ENCODE assay signal across 1 cellular context in genomic region chr18:50879302-50880107, GRCh38.
TF ChIP-seq lines count a peak whose summit lies in the region.

No MANE protein-coding gene starts in this region.

TF ChIP-seq in HepG2, 621 proteins besides CTCF, POLR2A, EP300 and RAD21 (continued from another document and continues in another):
- TF ChIP-seq, protein P1, sequence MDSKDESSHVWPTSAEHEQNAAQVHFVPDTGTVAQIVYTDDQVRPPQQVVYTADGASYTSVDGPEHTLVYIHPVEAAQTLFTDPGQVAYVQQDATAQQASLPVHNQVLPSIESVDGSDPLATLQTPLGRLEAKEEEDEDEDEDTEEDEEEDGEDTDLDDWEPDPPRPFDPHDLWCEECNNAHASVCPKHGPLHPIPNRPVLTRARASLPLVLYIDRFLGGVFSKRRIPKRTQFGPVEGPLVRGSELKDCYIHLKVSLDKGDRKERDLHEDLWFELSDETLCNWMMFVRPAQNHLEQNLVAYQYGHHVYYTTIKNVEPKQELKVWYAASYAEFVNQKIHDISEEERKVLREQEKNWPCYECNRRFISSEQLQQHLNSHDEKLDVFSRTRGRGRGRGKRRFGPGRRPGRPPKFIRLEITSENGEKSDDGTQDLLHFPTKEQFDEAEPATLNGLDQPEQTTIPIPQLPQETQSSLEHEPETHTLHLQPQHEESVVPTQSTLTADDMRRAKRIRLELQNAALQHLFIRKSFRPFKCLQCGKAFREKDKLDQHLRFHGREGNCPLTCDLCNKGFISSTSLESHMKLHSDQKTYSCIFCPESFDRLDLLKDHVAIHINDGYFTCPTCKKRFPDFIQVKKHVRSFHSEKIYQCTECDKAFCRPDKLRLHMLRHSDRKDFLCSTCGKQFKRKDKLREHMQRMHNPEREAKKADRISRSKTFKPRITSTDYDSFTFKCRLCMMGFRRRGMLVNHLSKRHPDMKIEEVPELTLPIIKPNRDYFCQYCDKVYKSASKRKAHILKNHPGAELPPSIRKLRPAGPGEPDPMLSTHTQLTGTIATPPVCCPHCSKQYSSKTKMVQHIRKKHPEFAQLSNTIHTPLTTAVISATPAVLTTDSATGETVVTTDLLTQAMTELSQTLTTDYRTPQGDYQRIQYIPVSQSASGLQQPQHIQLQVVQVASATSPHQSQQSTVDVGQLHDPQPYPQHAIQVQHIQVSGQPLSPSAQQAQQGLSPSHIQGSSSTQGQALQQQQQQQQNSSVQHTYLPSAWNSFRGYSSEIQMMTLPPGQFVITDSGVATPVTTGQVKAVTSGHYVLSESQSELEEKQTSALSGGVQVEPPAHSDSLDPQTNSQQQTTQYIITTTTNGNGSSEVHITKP (CRISPR knock-in tag; IDR thresholded peaks at IDR 0.05; ENCODE audit: low read depth) = no peak
- TF ChIP-seq SALL2 (CRISPR knock-in tag; IDR thresholded peaks at IDR 0.05) (no peak), ZNF256 (CRISPR knock-in tag; conservative IDR thresholded peaks at IDR 0.05) (0 out of 2 replicates have a peak, but pooled peaks have one; percentile 64), ZNF3 (CRISPR knock-in tag; IDR thresholded peaks at IDR 0.05) (no peak), ZMYM4 (CRISPR knock-in tag; IDR thresholded peaks at IDR 0.05) (0 out of 2 replicates have a peak, but pooled peaks have one; percentile 3), ASH2L (IDR thresholded peaks at IDR 0.05; ENCODE audit: insufficient read length, low read depth, low read length) (peak; percentile 44), ATF4 (CRISPR knock-in tag; IDR thresholded peaks at IDR 0.05) (peak in 1 of 2 experiments; percentile 0; a peak in 1 of 4 replicates), CERS6 (CRISPR knock-in tag; IDR thresholded peaks at IDR 0.05) (no peak), POLR2AphosphoS5 (IDR thresholded peaks at IDR 0.05; ENCODE audit: low read depth, low read length) (no peak), MIXL1 (CRISPR knock-in tag; IDR thresholded peaks at IDR 0.05) (no peak), ZSCAN12 (CRISPR knock-in tag; IDR thresholded peaks at IDR 0.05) (0 out of 2 replicates have a peak, but pooled peaks have one; percentile 51), ARID4A (CRISPR knock-in tag; IDR thresholded peaks at IDR 0.05; ENCODE audit: borderline replicate concordance) (0 out of 2 replicates have a peak, but pooled peaks have one; percentile 8), KAT8 (CRISPR knock-in tag; IDR thresholded peaks at IDR 0.05) (0 out of 2 replicates have a peak, but pooled peaks have one; percentile 2), ZFYVE20 (CRISPR knock-in tag; IDR thresholded peaks at IDR 0.05; ENCODE audit: borderline replicate concordance, low read depth) (no peak), MXI1 (IDR thresholded peaks at IDR 0.05; ENCODE audit: borderline replicate concordance, low read depth, low read length) (no peak), ZNF431 (CRISPR knock-in tag; IDR thresholded peaks at IDR 0.05; ENCODE audit: borderline replicate concordance, low read depth) (no peak), ZNF839 (CRISPR knock-in tag; IDR thresholded peaks at IDR 0.05; ENCODE audit: borderline replicate concordance) (0 out of 2 replicates have a peak, but pooled peaks have one; percentile 16), ZNF674 (CRISPR knock-in tag; IDR thresholded peaks at IDR 0.05; ENCODE audit: low read depth) (0 out of 2 replicates have a peak, but pooled peaks have one; percentile 13), MYNN (CRISPR knock-in tag; IDR thresholded peaks at IDR 0.05; ENCODE audit: low read depth) (no peak), HIVEP1 (CRISPR knock-in tag; IDR thresholded peaks at IDR 0.05) (0 out of 2 replicates have a peak, but pooled peaks have one; percentile 9), HIC2 (CRISPR knock-in tag; IDR thresholded peaks at IDR 0.05; ENCODE audit: low read depth) (no peak), ZNF883 (CRISPR knock-in tag; IDR thresholded peaks at IDR 0.05; ENCODE audit: not compliant biosample characterization) (no peak), ZNF770 (CRISPR knock-in tag; IDR thresholded peaks at IDR 0.05) (peak; percentile 9), SIN3A (IDR thresholded peaks at IDR 0.05; ENCODE audit: borderline replicate concordance, low read depth, low read length) (peak; percentile 9; the same call in 1 of the 2 replicates)
- TF ChIP-seq, protein P2, sequence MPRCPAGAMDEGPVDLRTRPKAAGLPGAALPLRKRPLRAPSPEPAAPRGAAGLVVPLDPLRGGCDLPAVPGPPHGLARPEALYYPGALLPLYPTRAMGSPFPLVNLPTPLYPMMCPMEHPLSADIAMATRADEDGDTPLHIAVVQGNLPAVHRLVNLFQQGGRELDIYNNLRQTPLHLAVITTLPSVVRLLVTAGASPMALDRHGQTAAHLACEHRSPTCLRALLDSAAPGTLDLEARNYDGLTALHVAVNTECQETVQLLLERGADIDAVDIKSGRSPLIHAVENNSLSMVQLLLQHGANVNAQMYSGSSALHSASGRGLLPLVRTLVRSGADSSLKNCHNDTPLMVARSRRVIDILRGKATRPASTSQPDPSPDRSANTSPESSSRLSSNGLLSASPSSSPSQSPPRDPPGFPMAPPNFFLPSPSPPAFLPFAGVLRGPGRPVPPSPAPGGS (CRISPR knock-in tag; IDR thresholded peaks at IDR 0.05) = 0 out of 2 replicates have a peak, but pooled peaks have one; percentile 19
- TF ChIP-seq, protein P3, sequence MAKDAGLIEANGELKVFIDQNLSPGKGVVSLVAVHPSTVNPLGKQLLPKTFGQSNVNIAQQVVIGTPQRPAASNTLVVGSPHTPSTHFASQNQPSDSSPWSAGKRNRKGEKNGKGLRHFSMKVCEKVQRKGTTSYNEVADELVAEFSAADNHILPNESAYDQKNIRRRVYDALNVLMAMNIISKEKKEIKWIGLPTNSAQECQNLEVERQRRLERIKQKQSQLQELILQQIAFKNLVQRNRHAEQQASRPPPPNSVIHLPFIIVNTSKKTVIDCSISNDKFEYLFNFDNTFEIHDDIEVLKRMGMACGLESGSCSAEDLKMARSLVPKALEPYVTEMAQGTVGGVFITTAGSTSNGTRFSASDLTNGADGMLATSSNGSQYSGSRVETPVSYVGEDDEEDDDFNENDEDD (CRISPR knock-in tag; IDR thresholded peaks at IDR 0.05; ENCODE audit: borderline replicate concordance) = no peak
- TF ChIP-seq, protein P4, sequence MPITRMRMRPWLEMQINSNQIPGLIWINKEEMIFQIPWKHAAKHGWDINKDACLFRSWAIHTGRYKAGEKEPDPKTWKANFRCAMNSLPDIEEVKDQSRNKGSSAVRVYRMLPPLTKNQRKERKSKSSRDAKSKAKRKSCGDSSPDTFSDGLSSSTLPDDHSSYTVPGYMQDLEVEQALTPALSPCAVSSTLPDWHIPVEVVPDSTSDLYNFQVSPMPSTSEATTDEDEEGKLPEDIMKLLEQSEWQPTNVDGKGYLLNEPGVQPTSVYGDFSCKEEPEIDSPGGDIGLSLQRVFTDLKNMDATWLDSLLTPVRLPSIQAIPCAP (CRISPR knock-in tag; IDR thresholded peaks at IDR 0.05; ENCODE audit: low read depth) = no peak
- TF ChIP-seq, protein P5, sequence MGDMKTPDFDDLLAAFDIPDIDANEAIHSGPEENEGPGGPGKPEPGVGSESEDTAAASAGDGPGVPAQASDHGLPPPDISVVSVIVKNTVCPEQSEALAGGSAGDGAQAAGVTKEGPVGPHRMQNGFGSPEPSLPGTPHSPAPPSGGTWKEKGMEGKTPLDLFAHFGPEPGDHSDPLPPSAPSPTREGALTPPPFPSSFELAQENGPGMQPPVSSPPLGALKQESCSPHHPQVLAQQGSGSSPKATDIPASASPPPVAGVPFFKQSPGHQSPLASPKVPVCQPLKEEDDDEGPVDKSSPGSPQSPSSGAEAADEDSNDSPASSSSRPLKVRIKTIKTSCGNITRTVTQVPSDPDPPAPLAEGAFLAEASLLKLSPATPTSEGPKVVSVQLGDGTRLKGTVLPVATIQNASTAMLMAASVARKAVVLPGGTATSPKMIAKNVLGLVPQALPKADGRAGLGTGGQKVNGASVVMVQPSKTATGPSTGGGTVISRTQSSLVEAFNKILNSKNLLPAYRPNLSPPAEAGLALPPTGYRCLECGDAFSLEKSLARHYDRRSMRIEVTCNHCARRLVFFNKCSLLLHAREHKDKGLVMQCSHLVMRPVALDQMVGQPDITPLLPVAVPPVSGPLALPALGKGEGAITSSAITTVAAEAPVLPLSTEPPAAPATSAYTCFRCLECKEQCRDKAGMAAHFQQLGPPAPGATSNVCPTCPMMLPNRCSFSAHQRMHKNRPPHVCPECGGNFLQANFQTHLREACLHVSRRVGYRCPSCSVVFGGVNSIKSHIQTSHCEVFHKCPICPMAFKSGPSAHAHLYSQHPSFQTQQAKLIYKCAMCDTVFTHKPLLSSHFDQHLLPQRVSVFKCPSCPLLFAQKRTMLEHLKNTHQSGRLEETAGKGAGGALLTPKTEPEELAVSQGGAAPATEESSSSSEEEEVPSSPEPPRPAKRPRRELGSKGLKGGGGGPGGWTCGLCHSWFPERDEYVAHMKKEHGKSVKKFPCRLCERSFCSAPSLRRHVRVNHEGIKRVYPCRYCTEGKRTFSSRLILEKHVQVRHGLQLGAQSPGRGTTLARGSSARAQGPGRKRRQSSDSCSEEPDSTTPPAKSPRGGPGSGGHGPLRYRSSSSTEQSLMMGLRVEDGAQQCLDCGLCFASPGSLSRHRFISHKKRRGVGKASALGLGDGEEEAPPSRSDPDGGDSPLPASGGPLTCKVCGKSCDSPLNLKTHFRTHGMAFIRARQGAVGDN (CRISPR knock-in tag; IDR thresholded peaks at IDR 0.05) = peak; percentile 4; the same call in 1 of the 2 replicates
